ENCODE assay signal across 22 cellular contexts in the genomic region with DNA sequence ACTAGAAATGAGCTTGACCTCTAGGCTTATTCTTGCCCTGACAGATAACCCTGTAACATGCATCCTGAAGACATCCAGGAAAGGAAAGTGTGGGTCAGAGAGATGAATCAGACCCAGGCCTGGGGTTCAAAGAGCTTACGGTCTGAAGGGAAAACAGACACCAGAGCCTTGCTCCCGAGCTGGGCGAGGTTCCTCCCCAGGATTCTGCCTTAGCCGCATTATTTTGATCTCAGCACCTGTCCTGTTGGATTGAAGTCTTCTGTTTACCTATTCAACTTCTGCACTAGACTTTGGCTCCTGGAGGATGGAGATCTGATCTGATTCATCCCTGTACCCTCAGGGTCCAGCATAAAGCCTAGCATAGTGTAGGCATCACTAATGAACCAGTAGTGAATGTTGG. TPM values are rescaled to one million over a fixed set of nuclear protein-coding genes. Genes with fewer than 3 reads are reported as not detected.
"Had no signal": no experiment of that assay in that cellular context is flagged by ENCODE, and none has a peak within 500 bp of the region (broad histone marks: within the 10 kb centered on the region; RNA-seq: fewer than 3 reads in every experiment).

No MANE protein-coding gene starts in this region.

- H3K4me3 Mint-ChIP-seq: activated CD4-positive, alpha-beta T cell treated with anti-CD3 and anti-CD28 coated beads, Interleukin-2, amount 10 ng/mL, durations not matched to agents 24 days and 14 days; activated T-cell treated with anti-CD3 and anti-CD28 coated beads, Interleukin-2, amount 50 U/mL, for 72 hours; central memory CD8-positive, alpha-beta T cell; memory B cell; nephron; WTC11 had no signal

- H3K9me3 ChIP-seq: testis had no signal

- H3K27me3 Mint-ChIP-seq: progenitor cell of endocrine pancreas had no signal

- H3K4me1 ChIP-seq: foreskin keratinocyte had no signal

- H3K27ac Mint-ChIP-seq: activated CD4-positive, alpha-beta T cell treated with anti-CD3 and anti-CD28 coated beads, Interleukin-2, amount 10 ng/mL, durations not matched to agents 24 days and 14 days; memory B cell; nephron; progenitor cell of endocrine pancreas; WTC11 had no signal

- H3K4me1 Mint-ChIP-seq: activated CD4-positive, alpha-beta T cell treated with anti-CD3 and anti-CD28 coated beads, Interleukin-2, amount 10 ng/mL, durations not matched to agents 24 days and 14 days; central memory CD8-positive, alpha-beta T cell; memory B cell; nephron; WTC11 had no signal

- H3K9me3 Mint-ChIP-seq: activated CD4-positive, alpha-beta T cell treated with anti-CD3 and anti-CD28 coated beads, Interleukin-2, amount 10 ng/mL, durations not matched to agents 24 days and 14 days; activated naive CD4-positive, alpha-beta T cell treated with anti-CD3 and anti-CD28 coated beads, Interleukin-2, amount 50 U/mL, for 72 hours; activated T-cell treated with anti-CD3 and anti-CD28 coated beads, Interleukin-2, amount 50 U/mL, for 72 hours; central memory CD8-positive, alpha-beta T cell; nephron had no signal

- H3K27me3 ChIP-seq: testis had no signal

- DNase-seq: activated CD4-positive, alpha-beta T cell treated with anti-CD3 and anti-CD28 coated beads, Interleukin-2, amount 10 ng/mL, durations not matched to agents 24 days and 14 days; activated CD8-positive, alpha-beta memory T cell treated with anti-CD3 and anti-CD28 coated beads, Interleukin-2, amount 50 U/mL, for 48 hours; activated gamma-delta T cell; activated T-cell treated with anti-CD3 and anti-CD28 coated beads, Interleukin-2, amount 50 U/mL, for 72 hours; cortex of kidney; effector CD4-positive, alpha-beta T cell; foreskin keratinocyte; head of caudate nucleus; occipital lobe; right cardiac atrium; small intestine; stimulated activated CD4-positive, alpha-beta T cell treated with anti-CD3 and anti-CD28 coated beads, Interleukin-4, amount 100 ng/mL, for 4 hours; stimulated activated CD8-positive, alpha-beta memory T cell treated with anti-CD3 and anti-CD28 coated beads, Interleukin-4, amount 100 ng/mL, for 48 hours; stimulated activated naive CD8-positive, alpha-beta T cell treated with anti-CD3 and anti-CD28 coated beads, Interleukin-15, Interleukin-2, amounts not matched to agents 100 U/mL and 50 U/mL, for 24 hours; T-helper 2 cell; testis had no signal

- H3K4me3 ChIP-seq: testis had no signal

- H3K36me3 Mint-ChIP-seq: memory B cell, WTC11 had no signal

- H3K27ac ChIP-seq: foreskin keratinocyte, testis had no signal

- ATAC-seq: activated naive CD4-positive, alpha-beta T cell treated with anti-CD3 and anti-CD28 coated beads, Interleukin-2, amount 50 U/mL, for 72 hours; activated T-cell treated with anti-CD3 and anti-CD28 coated beads, Interleukin-2, amount 50 U/mL, for 72 hours; foreskin keratinocyte; right cardiac atrium; stimulated activated naive CD8-positive, alpha-beta T cell treated with anti-CD3 and anti-CD28 coated beads, Interleukin-15, Interleukin-2, amounts not matched to agents 100 U/mL and 50 U/mL, for 24 hours; WTC11 had no signal

RNA-seq across cellular contexts. Expression of gene CYP4B1, which starts 1.9 kb away (rescaled TPM):
- total RNA-seq: activated CD4-positive, alpha-beta T cell treated with anti-CD3 and anti-CD28 coated beads, Interleukin-2, amount 10 ng/mL, durations not matched to agents 24 days and 14 days; activated naive CD4-positive, alpha-beta T cell treated with anti-CD3 and anti-CD28 coated beads, Interleukin-2, amount 50 U/mL, for 72 hours; activated T-cell treated with anti-CD3 and anti-CD28 coated beads, Interleukin-2, amount 50 U/mL, for 72 hours; foreskin keratinocyte; occipital lobe; progenitor cell of endocrine pancreas had no signal
- polyA plus RNA-seq: foreskin keratinocyte had no signal
